ENCODE assay signal across 8 cellular contexts in genomic region chr16:22191089-22191965, GRCh38. TPM values are rescaled to one million over a fixed set of nuclear protein-coding genes. Genes with fewer than 3 reads are reported as not detected.
DNase-seq lines count a peak whose midpoint lies in the region; ATAC-seq and TF ChIP-seq lines count a peak whose summit lies in the region.

No MANE protein-coding gene starts in this region.

- peaks cover 55% of the 10 kb centered on the region for H3K36me3 Mint-ChIP-seq in central memory CD8-positive, alpha-beta T cell (ENCODE audit: insufficient read depth)

- ATAC-seq in GM19025 (IDR thresholded peaks at IDR 0.05; ENCODE audit: low read depth, unreplicated experiment) (peak; percentile 21), HG03280 (IDR thresholded peaks at IDR 0.05; ENCODE audit: unreplicated experiment) (peak; percentile 38)
- peak; percentile 51 to 55 for ATAC-seq in activated CD4-positive, CD25-positive, alpha-beta regulatory T cell treated with anti-CD3 and anti-CD28 coated beads, Interleukin-2, amount 50 U/mL, for 24 hours
- peak; percentile 59 for ATAC-seq in central memory CD8-positive, alpha-beta T cell (replicated peaks; ENCODE audit: extremely low read depth, poor library complexity, severe bottlenecking)

- H3K27me3 ChIP-seq in kidney epithelial cell (ENCODE audit: control insufficient read depth, insufficient read depth, low read length): no peaks in the 10 kb centered on the region

- peaks cover 15% of the 10 kb centered on the region for H3K9me3 Mint-ChIP-seq in central memory CD8-positive, alpha-beta T cell

- H3K27ac Mint-ChIP-seq in central memory CD8-positive, alpha-beta T cell (ENCODE audit: low read depth): peak overlapping the region; percentile 99

- peaks cover 10% of the 10 kb centered on the region for H3K27me3 Mint-ChIP-seq in central memory CD8-positive, alpha-beta T cell

- peaks cover 77% of the 10 kb centered on the region for H3K4me1 Mint-ChIP-seq in central memory CD8-positive, alpha-beta T cell

- peak overlapping the region; percentile 82 for H3K4me3 Mint-ChIP-seq in central memory CD8-positive, alpha-beta T cell

- peak overlapping the region; percentile 65 for H3K4me3 ChIP-seq in kidney epithelial cell (ENCODE audit: low read depth, low read length)

- peak; percentile 98 for DNase-seq in ACHN
- peak; percentile 95 for DNase-seq in NCI-H345 treated with DMSO at 0.1 percent for 48 hours (lab: John Stamatoyannopoulos, UW; ENCODE audit: unreplicated experiment)
- DNase-seq in central memory CD8-positive, alpha-beta T cell (ENCODE audit: low spot score in 2 of 2): peak; percentile 94 to 97
- DNase-seq in kidney epithelial cell (ENCODE audit: low read depth): peak; percentile 82
- peak; percentile 98 to 99 for DNase-seq in stimulated activated CD4-positive, alpha-beta T cell treated with anti-CD3 and anti-CD28 coated beads, Interleukin-15, amount 100 ng/mL, for 48 hours (ENCODE audit: low read depth in 2 of 2)

- no peaks in the 10 kb centered on the region for H3K36me3 ChIP-seq in kidney epithelial cell (ENCODE audit: control insufficient read depth, insufficient read depth, low read length)

- TF ChIP-seq CTCF in kidney epithelial cell (IDR thresholded peaks at IDR 0.05; ENCODE audit: insufficient read depth, low read length, poor library complexity, severe bottlenecking): no peak

- in situ Hi-C loops in ACHN (cut with HindIII; ENCODE audit: low pct_ligation_motif_present, low pct_unique_long_range_greater_than_20kb, low sequenced_read_pairs): loop anchor here (25.0 kb wide), 2 partner anchors 104 to 179 kb away; partner anchors contain the start of genes MOSMO, PDZD9 and VWA3A

RNA-seq across cellular contexts. Expression of gene EEF2K, which starts 14.8 kb away (rescaled TPM):
- 6.8 and 12.3 TPM in 2 replicates for total RNA-seq in kidney epithelial cell

RNA-seq across cellular contexts. Expression of gene SDR42E2, which starts 29.0 kb away (rescaled TPM):
- total RNA-seq in kidney epithelial cell: not detected in 2 replicates

Comparison
In these comparisons a context has a peak if more than half of its experiments do, and no peak if none do; other contexts are left out.
1. Peak in every context shown above with its lines: DNase-seq, ATAC-seq and H3K4me3 ChIP-seq.